Comparison of ENCODE assay signal across 19 cellular contexts in genomic region chr17:19401321-19402010, GRCh38. TPM values are rescaled to one million over a fixed set of nuclear protein-coding genes. Genes with fewer than 3 reads are reported as not detected.
"Had no signal": no experiment of that assay in that cellular context is flagged by ENCODE, and none has a peak within 500 bp of the region (broad histone marks: within the 10 kb centered on the region; RNA-seq: fewer than 3 reads in every experiment).

No MANE protein-coding gene starts in this region.

- H3K9ac ChIP-seq: parathyroid adenoma had no signal

- H3K27ac Mint-ChIP-seq: activated naive CD4-positive, alpha-beta T cell treated with anti-CD3 and anti-CD28 coated beads, Interleukin-2, amount 10 ng/mL, durations not matched to agents 7 days and 5 days; activated T-helper 2 cell treated with anti-CD3 and anti-CD28 coated beads, Interferon-gamma antibody, Interleukin-2, Interleukin-4, amounts not matched to agents 10 μg/mL and 5 μg/mL and 100 μg/mL, durations not matched to agents 14 hours and 24 hours and 36 hours; T-helper 2 cell treated with Interferon-gamma antibody and Interleukin-4, amounts not matched to agents 5 μg/mL and 100 μg/mL, for 36 hours had no signal

- H3K36me3 Mint-ChIP-seq: activated naive CD4-positive, alpha-beta T cell treated with anti-CD3 and anti-CD28 coated beads, Interleukin-2, amount 10 ng/mL, durations not matched to agents 7 days and 5 days; mesothelial cell of epicardium had no signal

- H3K27ac ChIP-seq: parathyroid adenoma had no signal

- ATAC-seq: activated CD4-positive, CD25-positive, alpha-beta regulatory T cell treated with anti-CD3 and anti-CD28 coated beads, Interleukin-2, amount 50 U/mL, for 24 hours had no signal

- H3K9me3 Mint-ChIP-seq: activated naive CD4-positive, alpha-beta T cell treated with anti-CD3 and anti-CD28 coated beads, Interleukin-2, amount 10 ng/mL, durations not matched to agents 7 days and 5 days; activated T-helper 2 cell treated with anti-CD3 and anti-CD28 coated beads, Interferon-gamma antibody, Interleukin-2, Interleukin-4, amounts not matched to agents 10 μg/mL and 5 μg/mL and 100 μg/mL, durations not matched to agents 14 hours and 24 hours and 36 hours; T-helper 2 cell treated with Interferon-gamma antibody and Interleukin-4, amounts not matched to agents 5 μg/mL and 100 μg/mL, for 36 hours had no signal

- H3K9me3 ChIP-seq: esophagus squamous epithelium, tibial nerve had no signal

- FAIRE-seq: astrocyte, endothelial cell of umbilical vein, keratinocyte had no signal

- H3K4me1 Mint-ChIP-seq: activated naive CD4-positive, alpha-beta T cell treated with anti-CD3 and anti-CD28 coated beads, Interleukin-2, amount 10 ng/mL, durations not matched to agents 7 days and 5 days had no signal

- DNase-seq: activated CD4-positive, alpha-beta T cell treated with anti-CD3 and anti-CD28 coated beads, Interleukin-2, amount 50 U/mL, for 4 hours; activated naive CD4-positive, alpha-beta T cell treated with anti-CD3 and anti-CD28 coated beads, Interleukin-2, amount 10 ng/mL, durations not matched to agents 7 days and 5 days; activated T-cell treated with anti-CD3 and anti-CD28 coated beads, Interleukin-2, amount 50 U/mL, for 1 hour; esophagus squamous epithelium; hippocampal formation; retina; stimulated activated CD4-positive, alpha-beta T cell treated with anti-CD3 and anti-CD28 coated beads, Interleukin-4, amount 100 ng/mL, for 24 hours; stimulated activated naive CD4-positive, alpha-beta T cell treated with Interleukin-2 at 50 U/mL for 16 hours; substantia nigra had no signal

- H3K79me2 ChIP-seq: parathyroid adenoma had no signal

- H3K4me3 ChIP-seq: esophagus squamous epithelium, tibial nerve had no signal

- H3K36me3 ChIP-seq: esophagus squamous epithelium, tibial nerve had no signal

- H3K4me3 Mint-ChIP-seq: activated naive CD4-positive, alpha-beta T cell treated with anti-CD3 and anti-CD28 coated beads, Interleukin-2, amount 10 ng/mL, durations not matched to agents 7 days and 5 days; mesothelial cell of epicardium; T-helper 2 cell treated with Interferon-gamma antibody and Interleukin-4, amounts not matched to agents 5 μg/mL and 100 μg/mL, for 36 hours had no signal

- H3K27me3 ChIP-seq: esophagus squamous epithelium, tibial nerve had no signal

RNA-seq across cellular contexts. Expression of gene MFAP4, which starts 14.5 kb away (rescaled TPM):
- total RNA-seq: activated T-helper 2 cell treated with anti-CD3 and anti-CD28 coated beads, Interferon-gamma antibody, Interleukin-2, Interleukin-4, amounts not matched to agents 10 μg/mL and 5 μg/mL and 100 μg/mL, durations not matched to agents 14 hours and 24 hours and 36 hours; endothelial cell of umbilical vein; glomerular endothelial cell had no signal
- polyA plus RNA-seq: endothelial cell of umbilical vein, keratinocyte had no signal
